Comparison of ENCODE assay signal across 2 cellular contexts in the genomic region with DNA sequence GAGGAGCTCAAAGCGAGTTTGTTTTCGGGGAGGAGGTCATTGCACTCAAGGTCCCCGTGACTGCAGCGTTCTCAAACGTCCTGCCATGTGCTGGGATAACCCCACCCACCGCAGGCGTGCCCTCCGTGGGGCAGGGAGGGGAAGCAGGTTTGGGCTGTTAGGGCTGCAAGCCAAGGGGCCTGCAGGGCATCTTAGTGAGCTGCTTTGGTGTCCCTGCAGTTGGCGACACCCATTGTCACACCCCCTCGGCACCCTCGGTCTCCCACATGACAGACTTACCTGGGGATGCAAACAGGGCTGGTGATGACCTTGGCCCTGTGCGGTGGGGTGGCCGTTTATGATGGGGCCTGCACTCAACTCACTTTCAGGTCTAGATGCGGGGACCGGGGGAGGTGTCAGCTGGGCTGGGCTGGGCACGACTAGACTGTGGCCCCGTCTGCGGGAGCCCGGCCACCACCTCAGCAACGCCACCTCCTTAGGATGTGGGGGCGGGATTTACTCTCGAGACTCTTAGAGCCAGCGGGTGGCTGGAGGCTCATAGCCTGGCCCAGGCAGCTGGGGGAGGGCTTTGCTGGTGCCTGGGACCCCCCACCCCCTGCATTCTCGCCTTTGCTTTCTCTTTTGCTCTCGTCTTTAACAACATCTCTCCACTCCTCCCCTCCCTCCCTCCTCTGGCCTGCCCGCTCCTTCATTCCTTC.
A peak's percentile ranks its signal among the peaks of the same experiment; 100 is the strongest.
TF ChIP-seq lines count a peak whose summit lies in the region.

No MANE protein-coding gene starts in this region.

TF ChIP-seq in IMR-90, 13 proteins besides CTCF, POLR2A, EP300 and RAD21:
- TF ChIP-seq BHLHE40 (IDR thresholded peaks at IDR 0.05; ENCODE audit: low read depth, low read length) (no peak), RFX5 (IDR thresholded peaks at IDR 0.05; ENCODE audit: low read depth, low read length) (no peak), CHD1 (IDR thresholded peaks at IDR 0.05; ENCODE audit: low read depth, low read length) (no peak), RCOR1 (IDR thresholded peaks at IDR 0.05; ENCODE audit: insufficient replicate concordance, low read length) (no peak), CEBPB (IDR thresholded peaks at IDR 0.05; ENCODE audit: low read depth, low read length) (no peak), SMC3 (IDR thresholded peaks at IDR 0.05; ENCODE audit: low read depth, low read length) (no peak), NFE2L2 (IDR thresholded peaks at IDR 0.05; ENCODE audit: low read depth, low read length) (no peak), MXI1 (IDR thresholded peaks at IDR 0.05; ENCODE audit: borderline replicate concordance, low read depth, low read length) (no peak), FOS (IDR thresholded peaks at IDR 0.05; ENCODE audit: low read depth, low read length) (no peak), MAZ (IDR thresholded peaks at IDR 0.05; ENCODE audit: borderline replicate concordance, low read depth, low read length) (no peak), MAFK (IDR thresholded peaks at IDR 0.05; ENCODE audit: low read depth, low read length) (no peak)
- TF ChIP-seq, protein P1, sequence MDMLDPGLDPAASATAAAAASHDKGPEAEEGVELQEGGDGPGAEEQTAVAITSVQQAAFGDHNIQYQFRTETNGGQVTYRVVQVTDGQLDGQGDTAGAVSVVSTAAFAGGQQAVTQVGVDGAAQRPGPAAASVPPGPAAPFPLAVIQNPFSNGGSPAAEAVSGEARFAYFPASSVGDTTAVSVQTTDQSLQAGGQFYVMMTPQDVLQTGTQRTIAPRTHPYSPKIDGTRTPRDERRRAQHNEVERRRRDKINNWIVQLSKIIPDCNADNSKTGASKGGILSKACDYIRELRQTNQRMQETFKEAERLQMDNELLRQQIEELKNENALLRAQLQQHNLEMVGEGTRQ (IDR thresholded peaks at IDR 0.05; ENCODE audit: low read depth, low read length) = no peak
- TF ChIP-seq, protein P2, sequence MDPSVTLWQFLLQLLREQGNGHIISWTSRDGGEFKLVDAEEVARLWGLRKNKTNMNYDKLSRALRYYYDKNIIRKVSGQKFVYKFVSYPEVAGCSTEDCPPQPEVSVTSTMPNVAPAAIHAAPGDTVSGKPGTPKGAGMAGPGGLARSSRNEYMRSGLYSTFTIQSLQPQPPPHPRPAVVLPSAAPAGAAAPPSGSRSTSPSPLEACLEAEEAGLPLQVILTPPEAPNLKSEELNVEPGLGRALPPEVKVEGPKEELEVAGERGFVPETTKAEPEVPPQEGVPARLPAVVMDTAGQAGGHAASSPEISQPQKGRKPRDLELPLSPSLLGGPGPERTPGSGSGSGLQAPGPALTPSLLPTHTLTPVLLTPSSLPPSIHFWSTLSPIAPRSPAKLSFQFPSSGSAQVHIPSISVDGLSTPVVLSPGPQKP (IDR thresholded peaks at IDR 0.05; ENCODE audit: borderline replicate concordance, low read depth, low read length) = no peak

TF ChIP-seq in H1, 55 proteins besides CTCF, POLR2A, EP300 and RAD21:
- TF ChIP-seq CTBP2 (IDR thresholded peaks at IDR 0.05; ENCODE audit: borderline replicate concordance, insufficient read depth, insufficient read length, low read length) (no peak), EZH2 (IDR thresholded peaks at IDR 0.05; ENCODE audit: low read depth, low read length, severe bottlenecking) (peak; percentile 65), SUZ12 (IDR thresholded peaks at IDR 0.05; ENCODE audit: low read length) (peak; percentile 60)
- TF ChIP-seq, protein P3, sequence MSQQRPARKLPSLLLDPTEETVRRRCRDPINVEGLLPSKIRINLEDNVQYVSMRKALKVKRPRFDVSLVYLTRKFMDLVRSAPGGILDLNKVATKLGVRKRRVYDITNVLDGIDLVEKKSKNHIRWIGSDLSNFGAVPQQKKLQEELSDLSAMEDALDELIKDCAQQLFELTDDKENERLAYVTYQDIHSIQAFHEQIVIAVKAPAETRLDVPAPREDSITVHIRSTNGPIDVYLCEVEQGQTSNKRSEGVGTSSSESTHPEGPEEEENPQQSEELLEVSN (IDR thresholded peaks at IDR 0.05) = peak; percentile 11; the same call in 1 of the 2 replicates
